8 cellular contexts compared by ENCODE assay signal in the genomic region with DNA sequence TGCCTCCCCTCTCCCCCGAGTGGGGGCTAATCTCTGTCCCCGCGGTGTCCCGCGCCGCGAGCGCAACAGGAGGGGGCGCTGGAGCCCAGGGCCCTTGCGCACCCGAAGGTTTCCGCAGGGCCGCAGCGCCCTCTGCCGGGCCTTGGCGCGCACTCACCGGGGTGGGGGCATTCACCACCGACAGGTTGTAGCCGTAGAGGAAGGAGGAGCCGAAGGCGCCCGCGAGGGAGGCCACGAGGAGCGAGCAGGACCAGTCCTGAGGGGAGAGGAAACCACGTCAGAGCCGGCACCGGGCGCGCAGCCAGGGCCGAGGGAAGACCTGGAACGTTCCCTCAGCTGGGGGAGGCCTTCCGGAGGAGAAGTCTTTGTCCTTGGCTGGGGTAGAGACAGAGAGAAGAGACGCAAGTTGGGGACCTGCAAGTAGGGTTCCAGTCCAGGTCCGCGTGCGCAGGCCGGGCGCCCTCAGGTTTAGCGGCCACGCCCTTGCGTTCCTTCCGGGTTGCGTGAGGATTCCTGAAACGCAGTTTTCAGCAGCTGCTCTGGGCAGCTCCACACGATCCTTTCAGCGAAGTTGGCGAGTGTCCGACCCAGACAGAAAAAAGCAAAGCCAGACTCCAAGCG. TPM values are rescaled to one million over a fixed set of nuclear protein-coding genes. Genes with fewer than 3 reads are reported as not detected.
DNase-seq lines count a peak whose midpoint lies in the region; ATAC-seq and TF ChIP-seq lines count a peak whose summit lies in the region.

No MANE protein-coding gene starts in this region.

- H3K36me3 ChIP-seq in H7 (replicated peaks; ENCODE audit: control insufficient read depth, insufficient read depth, low read length) (no peaks in the 10 kb centered on the region), MM.1S (replicated peaks; ENCODE audit: insufficient read depth, low read length) (no peaks in the 10 kb centered on the region), heart left ventricle (no peaks in the 10 kb centered on the region), transverse colon (no peaks in the 10 kb centered on the region)

- no peaks in the 10 kb centered on the region for H3K79me2 ChIP-seq in MM.1S (ENCODE audit: low read length)

- intact Hi-C loops in heart left ventricle (cut with DNase I): loop anchor here (1.0 to 10.0 kb wide), 16 partner anchors 43 to 487 kb away; a partner anchor contains a TSS
- intact Hi-C loops in transverse colon (cut with DNase I; ENCODE audit: low total_unique reads): no loop called here

- peak overlapping the region; percentile 54; the same call in 1 of the 2 replicates for H3K27ac ChIP-seq in MM.1S (ENCODE audit: low read length)
- peak overlapping the region; percentile 13 for H3K27ac ChIP-seq in adipose tissue (ENCODE audit: low read depth, low read length)
- peak overlapping the region; percentile 84 to 95 (median 93) for H3K27ac ChIP-seq in heart left ventricle
- H3K27ac ChIP-seq in transverse colon: peak overlapping the region; percentile 84 to 90 (median 88)

- ATAC-seq in heart left ventricle: peak; percentile 93 to 96 (median 96)

- no peaks in the 10 kb centered on the region for H3F3A ChIP-seq in MM.1S (ENCODE audit: insufficient read depth, low read length)

- DNase-seq in GF-D8 (lab: John Stamatoyannopoulos, UW): peak; percentile 91
- peak; percentile 98 for DNase-seq in H7
- peak; percentile 93 for DNase-seq in MM.1S
- DNase-seq in SW 1271 (lab: John Stamatoyannopoulos, UW): peak; percentile 45 to 77
- peak; percentile 99 for DNase-seq in heart left ventricle
- DNase-seq in pons (ENCODE audit: low spot score): peak; percentile 93
- peak; percentile 97 for DNase-seq in transverse colon

- 3% methylated on average over 43 to 51 of the region's 51 CpGs for WGBS in adipose tissue, 3 donors
- 1 to 3% (median 1%) methylated on average over 25 to 51 of the region's 51 CpGs for WGBS in heart left ventricle, 4 donors
- WGBS in transverse colon (ENCODE audit: low coverage in 1 of 2), 2 donors: 6% methylated on average over 43 of the region's 51 CpGs; no CpG with 5 or more reads in 1 of the 2 donors

- H3K4me1 ChIP-seq in MM.1S (ENCODE audit: low read length): peaks cover 14% of the 10 kb centered on the region
- H3K4me1 ChIP-seq in heart left ventricle: peaks cover 5 to 57% (median 39%) of the 10 kb centered on the region in 12 donors
- peaks cover 5 to 33% (median 12%) of the 10 kb centered on the region in 4 donors for H3K4me1 ChIP-seq in transverse colon

- H3K9me3 ChIP-seq in MM.1S (replicated peaks; ENCODE audit: insufficient read depth, low read length) (no peaks in the 10 kb centered on the region), heart left ventricle (no peaks in the 10 kb centered on the region), transverse colon (no peaks in the 10 kb centered on the region)

- TF ChIP-seq CTCF in MM.1S (IDR thresholded peaks at IDR 0.05; ENCODE audit: low read length) (peak; percentile 100), heart left ventricle (IDR thresholded peaks at IDR 0.05) (peak; percentile 96 to 100 (median 99)), transverse colon (IDR thresholded peaks at IDR 0.05) (peak; percentile 95 to 100 (median 99))

- TF ChIP-seq EP300 in transverse colon (IDR thresholded peaks at IDR 0.05; ENCODE audit: low read depth): no peak

- H4K20me1 ChIP-seq in MM.1S (ENCODE audit: insufficient read depth, low read length): no peaks in the 10 kb centered on the region

- H3K4me2 ChIP-seq in MM.1S (ENCODE audit: low read depth, low read length): peak overlapping the region; percentile 77

- H3K4me3 ChIP-seq in H7 (ENCODE audit: insufficient read depth, low read depth, low read length) (peak overlapping the region; percentile 46), MM.1S (ENCODE audit: low read length) (peak overlapping the region; percentile 61), heart left ventricle (peak overlapping the region in 10 of 12 donors; percentile 38 to 61 (median 50)), transverse colon (peak overlapping the region in 3 of 4 donors; percentile 29 to 55 (median 31))

- in situ Hi-C loops in transverse colon (cut with MboI; ENCODE audit: low pct_ligation_motif_present in 1 of 4, low pct_unique_long_range_greater_than_20kb in 1 of 4, low sequenced_read_pairs in 3 of 4): loop anchor here (5.0 to 10.0 kb wide), 3 partner anchors 254 to 314 kb away; no protein-coding TSS in a partner anchor

- peak overlapping the region; percentile 70 for H3K9ac ChIP-seq in MM.1S (ENCODE audit: low read length)

- TF ChIP-seq POLR2A in heart left ventricle (IDR thresholded peaks at IDR 0.05) (peak; percentile 7 to 60), transverse colon (IDR thresholded peaks at IDR 0.05) (peak; percentile 75)

- H3K9me2 ChIP-seq in MM.1S (replicated peaks; ENCODE audit: insufficient read depth, low read length): no peaks in the 10 kb centered on the region

- peaks cover 6% of the 10 kb centered on the region for H3K27me3 ChIP-seq in H7 (ENCODE audit: control insufficient read depth, insufficient read depth, low read length)
- H3K27me3 ChIP-seq in MM.1S (replicated peaks; ENCODE audit: insufficient read depth, low read length): no peaks in the 10 kb centered on the region
- H3K27me3 ChIP-seq in heart left ventricle: no peaks in the 10 kb centered on the region
- no peaks in the 10 kb centered on the region for H3K27me3 ChIP-seq in transverse colon

- H2AFZ ChIP-seq in MM.1S (ENCODE audit: low read length): peak overlapping the region; percentile 86

RNA-seq across cellular contexts. Expression of a gene that starts 2.4 kb away (rescaled TPM):
- 0.26 TPM in 1 of 2 replicates, not detected in the other for total RNA-seq in H7 (2014; rRNA removed; shearing (Covaris generic))
- polyA plus RNA-seq in adipose tissue (1 to 10 TPM; 2.0 to 6.5 (median 2.5) TPM), heart left ventricle (1 to 10 TPM; 2.1 to 3.1 TPM)
- total RNA-seq in heart left ventricle (10 to 100 TPM in 1 of 9 donors, 1 to 10 TPM in 8; 1.6 to 15.1 (median 5.9) TPM), transverse colon (1 to 10 TPM in 3 of 4 donors, not detected in 1; 2.2 to 4.0 (median 3.4) TPM)

Comparison
In these comparisons a context has a peak if more than half of its experiments do, and no peak if none do; other contexts are left out.
1. Peak in every context shown above with its lines: DNase-seq, ATAC-seq, H3K4me3 ChIP-seq and H3K27ac ChIP-seq.
2. H3K27ac ChIP-seq: peak in every context shown above with its lines; median percentile 93 in heart left ventricle; 88 in transverse colon; 54 in MM.1S; 13 in adipose tissue.